In the genomic region with DNA sequence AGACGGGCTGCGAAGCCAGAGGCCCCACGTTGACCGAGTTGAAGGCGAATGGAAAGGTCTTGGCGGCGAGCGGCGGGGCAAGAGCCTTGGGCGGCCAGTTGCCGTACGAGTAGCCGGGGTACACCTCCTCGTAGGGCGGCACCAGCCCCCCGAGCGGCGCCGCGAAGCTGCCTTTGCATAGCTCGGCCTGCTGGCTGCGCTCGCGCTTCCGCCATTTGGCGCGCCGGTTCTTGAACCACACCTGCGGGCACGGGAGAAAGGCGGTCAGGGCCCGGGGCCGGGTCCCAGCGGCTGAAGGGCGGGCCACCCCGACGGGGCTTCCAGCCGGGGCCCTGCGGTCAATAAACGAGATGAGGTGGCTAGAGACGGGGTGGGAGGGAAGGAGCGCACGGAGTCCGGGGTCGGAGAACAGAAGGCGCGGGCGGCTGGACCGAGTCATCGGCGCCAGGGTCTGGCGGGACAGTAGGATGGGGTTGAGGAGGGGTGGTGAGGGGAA, we compare ENCODE assay signal across 8 cellular contexts. TPM values are rescaled to one million over a fixed set of nuclear protein-coding genes. Genes with fewer than 3 reads are reported as not detected.
DNase-seq lines count a peak whose midpoint lies in the region; ATAC-seq and TF ChIP-seq lines count a peak whose summit lies in the region.

No MANE protein-coding gene starts in this region.

- no peak overlapping the region for H3K27ac ChIP-seq in CD8-positive, alpha-beta memory T cell (ENCODE audit: low read depth, low read length)

- intact Hi-C loops in sciatic nerve (cut with DNase I): loop anchor here (5.0 kb wide), 1 partner anchor 121 kb away; no protein-coding TSS in a partner anchor

- no peaks in the 10 kb centered on the region for H3K36me3 ChIP-seq in CD8-positive, alpha-beta memory T cell (ENCODE audit: insufficient read depth, low read length)

- CTCF ChIA-PET in CD8-positive, alpha-beta memory T cell (lab: Charles Lee): interaction anchor here (1.0 to 11.9 kb wide), 36 partner anchors 9 to 352 kb away, joined by 3 to 327 read pairs (median 7); a partner anchor contains a TSS

- TF ChIP-seq CTCF in fibroblast of the aortic adventitia (IDR thresholded peaks at IDR 0.05; ENCODE audit: insufficient read depth, low read length) (peak; percentile 22), omental fat pad (IDR thresholded peaks at IDR 0.05) (no peak)

- peaks cover 29 to 55% of the 10 kb centered on the region in 2 donors for H3K27me3 Mint-ChIP-seq in CD8-positive, alpha-beta memory T cell

- no peaks in the 10 kb centered on the region for H3K36me3 Mint-ChIP-seq in CD8-positive, alpha-beta memory T cell

- peak; percentile 24 to 70 (median 39) for DNase-seq in CD8-positive, alpha-beta memory T cell
- peak; percentile 51 for DNase-seq in M059J (ENCODE audit: low read depth)
- peak; percentile 35 for DNase-seq in activated T-cell treated with anti-CD3 and anti-CD28 coated beads for 1 hour (ENCODE audit: low read depth)
- no peak for DNase-seq in fibroblast of the aortic adventitia (ENCODE audit: low read depth)
- DNase-seq in omental fat pad (ENCODE audit: low spot score): no peak
- no peak for DNase-seq in NCI-H1048 (lab: John Stamatoyannopoulos, UW)
- DNase-seq in sciatic nerve (ENCODE audit: low spot score): no peak

- H3K27me3 ChIP-seq in CD8-positive, alpha-beta memory T cell (ENCODE audit: insufficient read depth, low read length, poor library complexity, severe bottlenecking): peaks cover 27% of the 10 kb centered on the region

- POLR2A ChIA-PET in CD8-positive, alpha-beta memory T cell (lab: Charles Lee): interaction anchor here (0.6 to 2.3 kb wide), 7 partner anchors 15 to 353 kb away, joined by 3 to 13 read pairs (median 6); a partner anchor contains a TSS

- H3K4me1 ChIP-seq in CD8-positive, alpha-beta memory T cell (ENCODE audit: insufficient read depth, low read length): peaks cover 18% of the 10 kb centered on the region

- H3K4me3 ChIP-seq in CD8-positive, alpha-beta memory T cell (ENCODE audit: low read length): peak overlapping the region; percentile 66
- H3K4me3 ChIP-seq in fibroblast of the aortic adventitia (ENCODE audit: low read depth, low read length): peak overlapping the region; percentile 42

- peak; percentile 5 for ATAC-seq in omental fat pad (ENCODE audit: low FRiP score)
- no peak for ATAC-seq in HG02885 (IDR thresholded peaks at IDR 0.05; ENCODE audit: poor library complexity, unreplicated experiment)
- no peak for ATAC-seq in sciatic nerve

- H3K27ac Mint-ChIP-seq in CD8-positive, alpha-beta memory T cell: peak overlapping the region in 2 of 8 donors; percentile 19 to 33

- peak overlapping the region; percentile 75 to 87 (median 80) for H3K4me3 Mint-ChIP-seq in CD8-positive, alpha-beta memory T cell

- no peaks in the 10 kb centered on the region for H3K9me3 Mint-ChIP-seq in CD8-positive, alpha-beta memory T cell

- H3K9me3 ChIP-seq in CD8-positive, alpha-beta memory T cell (ENCODE audit: low read length): no peaks in the 10 kb centered on the region

- peaks cover 13 to 28% (median 20%) of the 10 kb centered on the region in 3 donors for H3K4me1 Mint-ChIP-seq in CD8-positive, alpha-beta memory T cell

RNA-seq across cellular contexts. Expression of a gene that starts 4.8 kb away (rescaled TPM):
- total RNA-seq in CD8-positive, alpha-beta memory T cell: not detected
- polyA plus RNA-seq in CD8-positive, alpha-beta memory T cell: not detected
- 0.17 and 0.27 TPM in 2 replicates for total RNA-seq in M059J (2014; rRNA removed; shearing (Covaris generic))
- total RNA-seq in fibroblast of the aortic adventitia (ENCODE audit: low replicate concordance) (0.09 TPM in 1 of 2 replicates, not detected in the other), omental fat pad (1 to 10 TPM in 3 of 4 donors, under 1 TPM in 1; 0.72 to 4.6 (median 2.1) TPM), sciatic nerve (not detected)

RNA-seq across cellular contexts. Expression of a gene that starts 10.4 kb away (rescaled TPM):
- not detected for total RNA-seq in CD8-positive, alpha-beta memory T cell
- not detected for polyA plus RNA-seq in CD8-positive, alpha-beta memory T cell
- total RNA-seq in M059J (2014; rRNA removed; shearing (Covaris generic)): not detected in 2 replicates
- not detected in 2 replicates for total RNA-seq in fibroblast of the aortic adventitia (ENCODE audit: low replicate concordance)
- under 1 TPM in 2 of 4 donors, not detected in 2; 0.36 to 0.37 TPM for total RNA-seq in omental fat pad
- total RNA-seq in sciatic nerve: not detected

RNA-seq across cellular contexts. Expression of a gene that starts 14.4 kb away (rescaled TPM):
- 10 to 100 TPM; 38.7 to 39.2 TPM for total RNA-seq in CD8-positive, alpha-beta memory T cell
- 21.6 TPM for polyA plus RNA-seq in CD8-positive, alpha-beta memory T cell
- 34.4 and 54.7 TPM in 2 replicates for total RNA-seq in M059J (2014; rRNA removed; shearing (Covaris generic))
- total RNA-seq in fibroblast of the aortic adventitia (ENCODE audit: low replicate concordance): 21.5 and 52.1 TPM in 2 replicates
- total RNA-seq in omental fat pad: 10 to 100 TPM; 28.1 to 34.9 (median 31.6) TPM
- total RNA-seq in sciatic nerve: 39.5 TPM

Comparison
In these comparisons a context has a peak if more than half of its experiments do, and no peak if none do; other contexts are left out.
1. DNase-seq: peak in CD8-positive, alpha-beta memory T cell (5 of 5), M059J (single experiment) and activated T-cell treated with anti-CD3 and anti-CD28 coated beads for 1 hour (single experiment); none in fibroblast of the aortic adventitia (single experiment), omental fat pad (single experiment), NCI-H1048 (single experiment) and sciatic nerve (single experiment).